In the genomic region with DNA sequence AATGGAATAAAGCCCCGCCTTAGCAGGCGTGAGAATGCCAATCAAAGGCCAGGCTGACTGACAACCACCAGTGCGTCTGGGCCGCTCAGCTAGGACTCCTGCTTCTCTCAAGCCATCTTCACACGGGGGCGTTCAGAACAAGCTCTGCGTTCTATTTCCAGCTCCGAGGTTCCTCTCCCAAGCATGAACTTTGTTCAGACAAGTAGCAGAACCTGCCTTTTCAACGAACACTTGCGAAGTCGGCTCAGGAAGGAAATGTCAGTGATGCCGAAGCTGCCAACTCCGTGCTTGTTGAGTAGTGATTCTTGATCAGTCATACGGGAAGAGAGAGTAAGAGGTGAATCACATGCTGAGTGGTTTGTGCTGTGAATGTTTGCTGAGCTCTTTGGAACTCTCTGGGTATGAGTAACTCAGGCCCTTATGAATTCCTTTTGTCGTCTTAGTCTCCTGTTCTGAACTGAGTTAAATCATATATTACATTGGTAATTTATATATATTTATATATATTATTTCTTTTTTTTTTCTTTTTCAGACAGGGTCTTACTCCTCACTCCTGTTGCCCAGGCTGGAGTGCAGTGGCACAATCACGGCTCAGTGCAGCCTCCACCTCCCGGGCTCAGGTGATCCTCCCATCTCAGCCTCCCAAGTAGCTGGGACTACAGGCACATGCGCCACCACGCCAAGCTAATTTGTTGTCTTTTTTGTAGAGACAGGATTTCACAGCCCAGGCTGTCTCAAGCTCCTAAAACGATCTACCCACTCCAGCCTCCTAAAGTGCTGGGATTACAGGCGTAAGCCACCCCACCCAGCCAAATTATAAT, we compare ENCODE assay signal across 8 cellular contexts. TPM values are rescaled to one million over a fixed set of nuclear protein-coding genes. Genes with fewer than 3 reads are reported as not detected.
DNase-seq lines count a peak whose midpoint lies in the region; ATAC-seq, FAIRE-seq and TF ChIP-seq lines count a peak whose summit lies in the region.

No MANE protein-coding gene starts in this region.

- TF ChIP-seq EP300 in HepG2 (IDR thresholded peaks at IDR 0.05; ENCODE audit: low read depth in 2 of 2, low read length in 2 of 2): no peak
- TF ChIP-seq EP300 in HepG2 (CRISPR knock-in tag; IDR thresholded peaks at IDR 0.05; ENCODE audit: borderline replicate concordance): no peak
- no peak for TF ChIP-seq EP300 in ovary (IDR thresholded peaks at IDR 0.05)

- TF ChIP-seq RAD21 in HepG2 (CRISPR knock-in tag; IDR thresholded peaks at IDR 0.05): no peak

- peak overlapping the region; percentile 61 for H3K4me2 ChIP-seq in HepG2 (ENCODE audit: low read depth, low read length)

- no peaks in the 10 kb centered on the region for H4K20me1 ChIP-seq in HepG2 (ENCODE audit: insufficient read depth, low read length)

- H3K27me3 Mint-ChIP-seq in stimulated activated naive CD8-positive, alpha-beta T cell treated with anti-CD3 and anti-CD28 coated beads, Interleukin-15, amount 100 ng/mL, for 72 hours: no peaks in the 10 kb centered on the region

- no peak overlapping the region for H3K9ac ChIP-seq in HepG2 (ENCODE audit: insufficient read depth, low read depth, low read length)

- H3K9me3 Mint-ChIP-seq in activated naive CD4-positive, alpha-beta T cell treated with anti-CD3 and anti-CD28 coated beads, Interleukin-2, amount 50 U/mL, for 72 hours: no peaks in the 10 kb centered on the region
- no peaks in the 10 kb centered on the region for H3K9me3 Mint-ChIP-seq in stimulated activated naive CD8-positive, alpha-beta T cell treated with anti-CD3 and anti-CD28 coated beads, Interleukin-15, amount 100 ng/mL, for 72 hours

- H3K4me1 ChIP-seq in Peyer's patch (no peaks in the 10 kb centered on the region), HepG2 (ENCODE audit: insufficient read depth, low read length) (peaks cover 56% of the 10 kb centered on the region), ovary (ENCODE audit: insufficient read depth) (no peaks in the 10 kb centered on the region)

- no peak overlapping the region for H2AFZ ChIP-seq in HepG2 (ENCODE audit: low read length)

- no peaks in the 10 kb centered on the region for H3K36me3 ChIP-seq in Peyer's patch
- H3K36me3 ChIP-seq in HepG2 (replicated peaks in 1 of 2; ENCODE audit: control insufficient read depth in 1 of 2, insufficient read depth in 2 of 2, low read length in 2 of 2): no peaks in the 10 kb centered on the region
- H3K36me3 ChIP-seq in ovary: no peaks in the 10 kb centered on the region

- H3K4me3 Mint-ChIP-seq in stimulated activated naive CD8-positive, alpha-beta T cell treated with anti-CD3 and anti-CD28 coated beads, Interleukin-15, amount 100 ng/mL, for 72 hours: peak overlapping the region; percentile 68 to 77

- H3K79me2 ChIP-seq in HepG2 (ENCODE audit: insufficient read depth, low read length): no peaks in the 10 kb centered on the region

- H3K27ac Mint-ChIP-seq in activated naive CD4-positive, alpha-beta T cell treated with anti-CD3 and anti-CD28 coated beads, Interleukin-2, amount 50 U/mL, for 72 hours: peak overlapping the region; percentile 95 to 97
- H3K27ac Mint-ChIP-seq in stimulated activated naive CD8-positive, alpha-beta T cell treated with anti-CD3 and anti-CD28 coated beads, Interleukin-15, amount 100 ng/mL, for 72 hours: peak overlapping the region; percentile 59 to 73

- H3K36me3 Mint-ChIP-seq in activated naive CD4-positive, alpha-beta T cell treated with anti-CD3 and anti-CD28 coated beads, Interleukin-2, amount 50 U/mL, for 72 hours: no peaks in the 10 kb centered on the region

- in situ Hi-C loops in HepG2 (cut with HindIII; ENCODE audit: extremely low pct_ligation_motif_present, low pct_unique_long_range_greater_than_20kb): no loop called here
- in situ Hi-C loops in G401 (cut with HindIII; ENCODE audit: low sequenced_read_pairs): no loop called here

- WGBS in HepG2 (ENCODE audit: low lambda C conversion rate): 18% methylated on average over 19 of the region's 21 CpGs
- WGBS in ovary, 3 donors: 81 to 89% (median 83%) methylated on average over 21 of the region's 21 CpGs

- POLR2A ChIA-PET in HepG2 (lab: Yijun Ruan, JAX): interaction anchor here (0.7 to 1.2 kb wide), 2 partner anchors 31 to 71 kb away, joined by 3 to 4 read pairs; no protein-coding TSS in a partner anchor

- TF ChIP-seq POLR2A in Peyer's patch (IDR thresholded peaks at IDR 0.05): no peak
- no peak for TF ChIP-seq POLR2A in HepG2 (IDR thresholded peaks at IDR 0.05; ENCODE audit: insufficient read depth in 1 of 2, low read depth in 2 of 2, low read length in 2 of 2)
- no peak for TF ChIP-seq POLR2A in ovary (IDR thresholded peaks at IDR 0.05)

- peaks cover 24% of the 10 kb centered on the region for H3K4me1 Mint-ChIP-seq in stimulated activated naive CD8-positive, alpha-beta T cell treated with anti-CD3 and anti-CD28 coated beads, Interleukin-15, amount 100 ng/mL, for 72 hours

- H3K9me3 ChIP-seq in Peyer's patch: no peaks in the 10 kb centered on the region
- H3K9me3 ChIP-seq in HepG2 (ENCODE audit: low read length): no peaks in the 10 kb centered on the region
- no peaks in the 10 kb centered on the region for H3K9me3 ChIP-seq in ovary

- H3K4me3 ChIP-seq in Peyer's patch (no peak overlapping the region), HepG2 (replicated peaks in 1 of 3; ENCODE audit: insufficient read depth in 1 of 3, low read depth in 2 of 3, low read length in 3 of 3) (no peak overlapping the region), ovary (no peak overlapping the region)

- CTCF ChIA-PET in HepG2 (lab: Yijun Ruan, JAX; ENCODE audit: low intra/inter-chr PET ratio, low total read pairs): no interaction called here

- peak overlapping the region in 1 of 4 donors; percentile 20 for H3K27ac ChIP-seq in Peyer's patch
- H3K27ac ChIP-seq in HepG2 (ENCODE audit: extremely low read length, insufficient read depth, low read length): no peak overlapping the region
- H3K27ac ChIP-seq in ovary: no peak overlapping the region

- ATAC-seq in GM18517 (IDR thresholded peaks at IDR 0.05; ENCODE audit: unreplicated experiment) (peak; percentile 79), HG02852 (IDR thresholded peaks at IDR 0.05; ENCODE audit: unreplicated experiment) (peak; percentile 80), HepG2 (peak; percentile 65)
- peak; percentile 98 to 99 for ATAC-seq in activated naive CD4-positive, alpha-beta T cell treated with anti-CD3 and anti-CD28 coated beads, Interleukin-2, amount 50 U/mL, for 72 hours
- ATAC-seq in stimulated activated naive CD8-positive, alpha-beta T cell treated with anti-CD3 and anti-CD28 coated beads, Interleukin-15, amount 100 ng/mL, for 72 hours: peak; percentile 99

- BruUV-seq in HepG2 (replicated peaks; lab: Mats Ljungman, UMichigan): no TSS peak

- intact Hi-C loops in HepG2 (cut with micrococcal nuclease; ENCODE audit: unreplicated experiment) (no loop called here), ovary (cut with DNase I) (no loop called here)

- TF ChIP-seq CTCF in Peyer's patch (IDR thresholded peaks at IDR 0.05) (no peak), HepG2 (CRISPR knock-in tag; IDR thresholded peaks at IDR 0.05) (no peak), ovary (IDR thresholded peaks at IDR 0.05) (no peak)

- H3K27me3 ChIP-seq in Peyer's patch (no peaks in the 10 kb centered on the region), HepG2 (ENCODE audit: control insufficient read depth in 1 of 2, insufficient read depth in 2 of 2, low read length in 2 of 2) (peaks cover 0 to 4% of the 10 kb centered on the region in 2 experiments; a peak in 1 of 5 replicates), ovary (no peaks in the 10 kb centered on the region)

- peak in 2 of 3 donors; percentile 50 to 59 for DNase-seq in Peyer's patch
- DNase-seq in activated naive CD4-positive, alpha-beta T cell treated with anti-CD3 and anti-CD28 coated beads, Interleukin-2, amount 50 U/mL, for 72 hours (ENCODE audit: low spot score in 2 of 2): peak; percentile 66 to 79
- peak; percentile 39 for DNase-seq in HepG2 (ENCODE audit: low spot score)
- DNase-seq in stimulated activated naive CD8-positive, alpha-beta T cell treated with anti-CD3 and anti-CD28 coated beads, Interleukin-15, amount 100 ng/mL, for 72 hours: peak; percentile 59 to 79
- DNase-seq in G401 (ENCODE audit: low spot score): no peak
- DNase-seq in ovary: no peak

- no peak for FAIRE-seq in HepG2 (lab: Jason Lieb, UNC)

TF ChIP-seq in HepG2, 621 proteins besides CTCF, POLR2A, EP300 and RAD21 (continues in another document):
- TF ChIP-seq FOSL2 (CRISPR knock-in tag; IDR thresholded peaks at IDR 0.05): 0 out of 2 replicates have a peak, but pooled peaks have one; percentile 19
- peak; percentile 34; the same call in 1 of the 2 replicates for TF ChIP-seq ZNF292 (CRISPR knock-in tag; IDR thresholded peaks at IDR 0.05; ENCODE audit: borderline replicate concordance, low read depth)

RNA-seq across cellular contexts. Expression of a gene that starts 29.4 kb away (rescaled TPM):
- 10 to 100 TPM in 1 of 4 donors, 1 to 10 TPM in 3; 3.3 to 23.9 (median 4.4) TPM for total RNA-seq in Peyer's patch
- total RNA-seq in activated naive CD4-positive, alpha-beta T cell treated with anti-CD3 and anti-CD28 coated beads, Interleukin-2, amount 50 U/mL, for 72 hours: 1 to 10 TPM; 3.3 to 5.8 TPM
- 6.2 and 6.3 TPM in 2 replicates for total RNA-seq in HepG2 (2016; rRNA removed; fragmentation: Illumina TruSeq; extraction: Trizol)
- total RNA-seq in HepG2 (2016; cell fraction: cytosol; rRNA removed; fragmentation: Illumina TruSeq; extraction: Trizol; ENCODE audit: low read depth): 2.2 TPM in 2 replicates
- 6.1 and 6.8 TPM in 2 replicates for total RNA-seq in HepG2 (2016; cell fraction: insoluble cytoplasmic fraction; rRNA removed; fragmentation: Illumina TruSeq; extraction: Trizol)
- 3.4 and 3.6 TPM in 2 replicates for total RNA-seq in HepG2 (2016; cell fraction: membrane; rRNA removed; fragmentation: Illumina TruSeq; extraction: Trizol)
- 3.7 and 4.3 TPM in 2 replicates for total RNA-seq in HepG2 (2016; cell fraction: nucleus; rRNA removed; fragmentation: Illumina TruSeq; extraction: Trizol)
- polyA plus RNA-seq in HepG2 (2011; rRNA removed): 4.1 and 5.4 TPM in 2 replicates
- polyA plus RNA-seq in HepG2 (2011; cell fraction: cytosol; rRNA removed): 4.0 and 4.8 TPM in 2 replicates
- 6.8 and 7.1 TPM in 2 replicates for polyA plus RNA-seq in HepG2 (2011; cell fraction: nucleus; rRNA removed)
- polyA plus RNA-seq in HepG2 (2012): 2.4 and 5.0 TPM in 2 replicates
- polyA plus RNA-seq in HepG2 (2016; cell fraction: cytosol; fragmentation: Illumina TruSeq; extraction: Trizol; ENCODE audit: low read depth): 0.48 and 0.57 TPM in 2 replicates
- 5.6 and 7.4 TPM in 2 replicates for polyA plus RNA-seq in HepG2 (2016; cell fraction: insoluble cytoplasmic fraction; fragmentation: Illumina TruSeq; extraction: Trizol; ENCODE audit: low read depth)
- polyA plus RNA-seq in HepG2 (2016; cell fraction: membrane; fragmentation: Illumina TruSeq; extraction: Trizol; ENCODE audit: low read depth): 1.6 and 1.7 TPM in 2 replicates
- 7.0 and 8.7 TPM in 2 replicates for polyA plus RNA-seq in HepG2 (2016; cell fraction: nucleus; fragmentation: Illumina TruSeq; extraction: Trizol; ENCODE audit: insufficient read depth, low read depth)
- 5.1 and 5.3 TPM in 2 replicates for polyA minus RNA-seq in HepG2 (2011; rRNA and poly(A)+ RNA removed; ENCODE audit: low replicate concordance)
- 2.1 and 3.2 TPM in 2 replicates for polyA minus RNA-seq in HepG2 (2011; cell fraction: cytosol; rRNA and poly(A)+ RNA removed)
- polyA minus RNA-seq in HepG2 (2011; cell fraction: nucleus; rRNA and poly(A)+ RNA removed): 3.6 TPM in 2 replicates
- 10.6 and 16.1 TPM in 2 replicates for total RNA-seq in G401 (2014; rRNA removed; shearing (Covaris generic))
- 1 to 10 TPM; 4.4 to 9.1 (median 7.2) TPM for total RNA-seq in ovary
- 1 to 10 TPM; 5.0 to 6.4 TPM for polyA plus RNA-seq in ovary

Comparison
In these comparisons a context has a peak if more than half of its experiments do, and no peak if none do; other contexts are left out.
1. DNase-seq: peak in Peyer's patch (2 of 3), activated naive CD4-positive, alpha-beta T cell treated with anti-CD3 and anti-CD28 coated beads, Interleukin-2, amount 50 U/mL, for 72 hours (2 of 2), HepG2 (single experiment) and stimulated activated naive CD8-positive, alpha-beta T cell treated with anti-CD3 and anti-CD28 coated beads, Interleukin-15, amount 100 ng/mL, for 72 hours (2 of 2); none in G401 (single experiment) and ovary (0 of 5).
2. Peak in every context shown above with its lines, with median percentiles within 50 percentile points of each other: ATAC-seq.